1 cellular context compared by ENCODE assay signal in the genomic region with DNA sequence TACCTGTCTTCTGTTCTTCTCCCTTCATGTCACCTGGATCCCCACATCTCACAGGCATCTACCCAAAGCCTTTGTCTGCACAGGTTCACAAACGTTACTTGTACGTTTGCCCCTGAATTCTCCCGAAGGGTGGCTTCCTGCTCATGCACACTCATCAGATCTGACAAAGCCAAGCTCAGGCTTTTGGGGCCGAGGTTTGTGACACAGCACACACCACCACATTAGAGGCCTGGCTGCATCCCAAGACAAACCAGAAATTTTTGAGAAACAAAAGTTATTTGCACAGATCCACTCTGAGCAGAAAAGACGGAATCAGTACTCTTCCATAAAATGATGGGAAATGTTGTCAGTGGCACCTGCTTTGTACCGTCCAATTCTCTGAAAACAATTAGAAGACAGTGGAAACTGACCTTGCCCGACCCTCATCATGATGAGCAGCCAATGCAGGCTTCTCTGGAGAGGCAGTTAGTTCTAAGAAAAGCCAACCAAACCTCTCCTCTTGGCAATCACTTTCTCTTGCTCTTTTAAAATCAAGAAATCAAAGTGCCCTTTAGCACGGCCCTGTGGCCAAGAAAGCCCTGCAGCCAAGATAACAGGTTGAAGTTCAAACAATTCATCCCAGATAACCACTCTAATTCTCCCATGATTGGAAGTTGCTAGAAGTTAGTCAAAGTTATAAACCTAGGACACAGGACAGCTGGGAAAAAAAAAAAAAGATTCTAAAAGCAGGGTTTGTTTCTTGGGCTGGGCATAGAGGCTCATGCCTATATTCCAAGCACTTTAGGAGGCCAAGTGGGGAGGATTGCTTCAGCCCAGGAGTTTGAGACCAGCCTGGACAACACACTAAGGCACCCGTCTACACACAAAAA.
TF ChIP-seq lines count a peak whose summit lies in the region.

No MANE protein-coding gene starts in this region.

TF ChIP-seq in GM23338, 12 proteins besides CTCF, POLR2A, EP300 and RAD21 (continued from another document):
- TF ChIP-seq STAT1 (IDR thresholded peaks at IDR 0.05; ENCODE audit: unreplicated experiment): no peak
- TF ChIP-seq, protein P1, sequence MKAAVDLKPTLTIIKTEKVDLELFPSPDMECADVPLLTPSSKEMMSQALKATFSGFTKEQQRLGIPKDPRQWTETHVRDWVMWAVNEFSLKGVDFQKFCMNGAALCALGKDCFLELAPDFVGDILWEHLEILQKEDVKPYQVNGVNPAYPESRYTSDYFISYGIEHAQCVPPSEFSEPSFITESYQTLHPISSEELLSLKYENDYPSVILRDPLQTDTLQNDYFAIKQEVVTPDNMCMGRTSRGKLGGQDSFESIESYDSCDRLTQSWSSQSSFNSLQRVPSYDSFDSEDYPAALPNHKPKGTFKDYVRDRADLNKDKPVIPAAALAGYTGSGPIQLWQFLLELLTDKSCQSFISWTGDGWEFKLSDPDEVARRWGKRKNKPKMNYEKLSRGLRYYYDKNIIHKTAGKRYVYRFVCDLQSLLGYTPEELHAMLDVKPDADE (IDR thresholded peaks at IDR 0.05): no peak
- no peak for TF ChIP-seq ZNF114 (CRISPR knock-in tag; IDR thresholded peaks at IDR 0.05)
- no peak for TF ChIP-seq EZH2 (IDR thresholded peaks at IDR 0.05; ENCODE audit: low read depth, unreplicated experiment)
- TF ChIP-seq JUNB (IDR thresholded peaks at IDR 0.05; ENCODE audit: unreplicated experiment): no peak
- TF ChIP-seq NANOG (IDR thresholded peaks at IDR 0.05; ENCODE audit: borderline replicate concordance): no peak
- TF ChIP-seq CREB1 (CRISPR knock-in tag; IDR thresholded peaks at IDR 0.05; ENCODE audit: low read depth): no peak
- no peak for TF ChIP-seq POLR2AphosphoS5 (IDR thresholded peaks at IDR 0.05; ENCODE audit: low read depth)
- TF ChIP-seq, protein P2, sequence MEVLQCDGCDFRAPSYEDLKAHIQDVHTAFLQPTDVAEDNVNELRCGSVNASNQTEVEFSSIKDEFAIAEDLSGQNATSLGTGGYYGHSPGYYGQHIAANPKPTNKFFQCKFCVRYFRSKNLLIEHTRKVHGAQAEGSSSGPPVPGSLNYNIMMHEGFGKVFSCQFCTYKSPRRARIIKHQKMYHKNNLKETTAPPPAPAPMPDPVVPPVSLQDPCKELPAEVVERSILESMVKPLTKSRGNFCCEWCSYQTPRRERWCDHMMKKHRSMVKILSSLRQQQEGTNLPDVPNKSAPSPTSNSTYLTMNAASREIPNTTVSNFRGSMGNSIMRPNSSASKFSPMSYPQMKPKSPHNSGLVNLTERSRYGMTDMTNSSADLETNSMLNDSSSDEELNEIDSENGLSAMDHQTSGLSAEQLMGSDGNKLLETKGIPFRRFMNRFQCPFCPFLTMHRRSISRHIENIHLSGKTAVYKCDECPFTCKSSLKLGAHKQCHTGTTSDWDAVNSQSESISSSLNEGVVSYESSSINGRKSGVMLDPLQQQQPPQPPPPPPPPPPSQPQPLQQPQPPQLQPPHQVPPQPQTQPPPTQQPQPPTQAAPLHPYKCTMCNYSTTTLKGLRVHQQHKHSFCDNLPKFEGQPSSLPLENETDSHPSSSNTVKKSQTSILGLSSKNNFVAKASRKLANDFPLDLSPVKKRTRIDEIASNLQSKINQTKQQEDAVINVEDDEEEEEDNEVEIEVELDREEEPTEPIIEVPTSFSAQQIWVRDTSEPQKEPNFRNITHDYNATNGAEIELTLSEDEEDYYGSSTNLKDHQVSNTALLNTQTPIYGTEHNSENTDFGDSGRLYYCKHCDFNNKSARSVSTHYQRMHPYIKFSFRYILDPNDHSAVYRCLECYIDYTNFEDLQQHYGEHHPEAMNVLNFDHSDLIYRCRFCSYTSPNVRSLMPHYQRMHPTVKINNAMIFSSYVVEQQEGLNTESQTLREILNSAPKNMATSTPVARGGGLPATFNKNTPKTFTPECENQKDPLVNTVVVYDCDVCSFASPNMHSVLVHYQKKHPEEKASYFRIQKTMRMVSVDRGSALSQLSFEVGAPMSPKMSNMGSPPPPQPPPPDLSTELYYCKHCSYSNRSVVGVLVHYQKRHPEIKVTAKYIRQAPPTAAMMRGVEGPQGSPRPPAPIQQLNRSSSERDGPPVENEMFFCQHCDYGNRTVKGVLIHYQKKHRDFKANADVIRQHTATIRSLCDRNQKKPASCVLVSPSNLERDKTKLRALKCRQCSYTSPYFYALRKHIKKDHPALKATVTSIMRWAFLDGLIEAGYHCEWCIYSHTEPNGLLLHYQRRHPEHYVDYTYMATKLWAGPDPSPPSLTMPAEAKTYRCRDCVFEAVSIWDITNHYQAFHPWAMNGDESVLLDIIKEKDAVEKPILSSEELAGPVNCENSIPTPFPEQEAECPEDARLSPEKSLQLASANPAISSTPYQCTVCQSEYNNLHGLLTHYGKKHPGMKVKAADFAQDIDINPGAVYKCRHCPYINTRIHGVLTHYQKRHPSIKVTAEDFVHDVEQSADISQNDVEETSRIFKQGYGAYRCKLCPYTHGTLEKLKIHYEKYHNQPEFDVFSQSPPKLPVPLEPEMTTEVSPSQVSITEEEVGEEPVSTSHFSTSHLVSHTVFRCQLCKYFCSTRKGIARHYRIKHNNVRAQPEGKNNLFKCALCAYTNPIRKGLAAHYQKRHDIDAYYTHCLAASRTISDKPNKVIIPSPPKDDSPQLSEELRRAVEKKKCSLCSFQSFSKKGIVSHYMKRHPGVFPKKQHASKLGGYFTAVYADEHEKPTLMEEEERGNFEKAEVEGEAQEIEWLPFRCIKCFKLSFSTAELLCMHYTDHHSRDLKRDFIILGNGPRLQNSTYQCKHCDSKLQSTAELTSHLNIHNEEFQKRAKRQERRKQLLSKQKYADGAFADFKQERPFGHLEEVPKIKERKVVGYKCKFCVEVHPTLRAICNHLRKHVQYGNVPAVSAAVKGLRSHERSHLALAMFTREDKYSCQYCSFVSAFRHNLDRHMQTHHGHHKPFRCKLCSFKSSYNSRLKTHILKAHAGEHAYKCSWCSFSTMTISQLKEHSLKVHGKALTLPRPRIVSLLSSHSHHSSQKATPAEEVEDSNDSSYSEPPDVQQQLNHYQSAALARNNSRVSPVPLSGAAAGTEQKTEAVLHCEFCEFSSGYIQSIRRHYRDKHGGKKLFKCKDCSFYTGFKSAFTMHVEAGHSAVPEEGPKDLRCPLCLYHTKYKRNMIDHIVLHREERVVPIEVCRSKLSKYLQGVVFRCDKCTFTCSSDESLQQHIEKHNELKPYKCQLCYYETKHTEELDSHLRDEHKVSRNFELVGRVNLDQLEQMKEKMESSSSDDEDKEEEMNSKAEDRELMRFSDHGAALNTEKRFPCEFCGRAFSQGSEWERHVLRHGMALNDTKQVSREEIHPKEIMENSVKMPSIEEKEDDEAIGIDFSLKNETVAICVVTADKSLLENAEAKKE (CRISPR knock-in tag; IDR thresholded peaks at IDR 0.05): no peak
